In genomic region chr16:28259091-28259780, GRCh38 we compare ENCODE assay signal across 16 cellular contexts. TPM values are rescaled to one million over a fixed set of nuclear protein-coding genes. Genes with fewer than 3 reads are reported as not detected.
DNase-seq lines count a peak whose midpoint lies in the region; ATAC-seq and TF ChIP-seq lines count a peak whose summit lies in the region.
"Had no signal": no experiment of that assay in that cellular context is flagged by ENCODE, and none has a peak within 500 bp of the region (broad histone marks: within the 10 kb centered on the region; RNA-seq: fewer than 3 reads in every experiment).

No MANE protein-coding gene starts in this region.

- peaks cover 9% of the 10 kb centered on the region for H3K4me1 Mint-ChIP-seq in activated naive CD4-positive, alpha-beta T cell treated with anti-CD3 and anti-CD28 coated beads, Interleukin-2, amount 10 ng/mL, durations not matched to agents 7 days and 5 days
- H3K4me1 Mint-ChIP-seq: mesothelial cell of epicardium had no signal

- no peaks in the 10 kb centered on the region for H3K9me3 Mint-ChIP-seq in activated naive CD4-positive, alpha-beta T cell treated with anti-CD3 and anti-CD28 coated beads, Interleukin-2, amount 10 ng/mL, durations not matched to agents 7 days and 5 days
- H3K9me3 Mint-ChIP-seq: mesothelial cell of epicardium had no signal

- H2BK5ac ChIP-seq in mesendoderm (ENCODE audit: low read length): no peak overlapping the region

- H2AK5ac ChIP-seq in mesendoderm (ENCODE audit: low read length): no peak overlapping the region

- H2BK120ac ChIP-seq in mesendoderm (ENCODE audit: low read depth, low read length): no peak overlapping the region

- H3K79me2 ChIP-seq in mesendoderm (ENCODE audit: control insufficient read depth, insufficient read depth, low read length): no peaks in the 10 kb centered on the region

- H3K4me3 ChIP-seq in coronary artery: peak overlapping the region; percentile 52
- H3K4me3 ChIP-seq in mesendoderm (ENCODE audit: low read length): no peak overlapping the region
- H3K4me3 ChIP-seq in thoracic aorta: peak overlapping the region; percentile 60
- no peak overlapping the region for H3K4me3 ChIP-seq in lower leg skin (ENCODE audit: low read depth, poor library complexity, severe bottlenecking)

- peak overlapping the region; percentile 6 for H3K56ac ChIP-seq in mesendoderm (ENCODE audit: low read length)

- H3K4me1 ChIP-seq in mesendoderm (ENCODE audit: control insufficient read depth, low read depth, low read length): no peaks in the 10 kb centered on the region
- peaks cover 0 to 14% of the 10 kb centered on the region in 2 donors for H3K4me1 ChIP-seq in thoracic aorta (ENCODE audit: control insufficient read depth in 1 of 2, low read depth in 2 of 2)
- H3K4me1 ChIP-seq: breast epithelium, pancreas had no signal

- H3K27me3 Mint-ChIP-seq in activated naive CD4-positive, alpha-beta T cell treated with anti-CD3 and anti-CD28 coated beads, Interleukin-2, amount 10 ng/mL, durations not matched to agents 7 days and 5 days: peaks cover 54% of the 10 kb centered on the region

- H4K8ac ChIP-seq in mesendoderm (ENCODE audit: low read depth, low read length): no peak overlapping the region

- H3K4me3 Mint-ChIP-seq in activated naive CD4-positive, alpha-beta T cell treated with anti-CD3 and anti-CD28 coated beads, Interleukin-2, amount 10 ng/mL, durations not matched to agents 7 days and 5 days: no peak overlapping the region
- H3K4me3 Mint-ChIP-seq: mesothelial cell of epicardium had no signal

- H2BK15ac ChIP-seq in mesendoderm (replicated peaks; ENCODE audit: low read depth): no peak overlapping the region

- no peaks in the 10 kb centered on the region for H3K79me1 ChIP-seq in mesendoderm (ENCODE audit: low read length)

- H3K27ac ChIP-seq in coronary artery (no peak overlapping the region), mesendoderm (ENCODE audit: low read depth, low read length) (no peak overlapping the region), thoracic aorta (no peak overlapping the region)
- H3K27ac ChIP-seq: breast epithelium, pancreas, suprapubic skin, WERI-Rb-1 had no signal

- H3K18ac ChIP-seq in mesendoderm (ENCODE audit: low read length): no peak overlapping the region

- H3K36me3 ChIP-seq in mesendoderm (ENCODE audit: control insufficient read depth, insufficient read depth, low read length) (no peaks in the 10 kb centered on the region), thoracic aorta (no peaks in the 10 kb centered on the region)
- H3K36me3 ChIP-seq: breast epithelium, pancreas, suprapubic skin, WERI-Rb-1 had no signal

- no peak for ATAC-seq in thoracic aorta (ENCODE audit: insufficient number of reproducible peaks, low FRiP score, low read depth)
- no peak for ATAC-seq in HG02759 (IDR thresholded peaks at IDR 0.05; ENCODE audit: unreplicated experiment)
- ATAC-seq: PC-3 had no signal

- H3K27me3 ChIP-seq in mesendoderm (ENCODE audit: insufficient read depth, low read length, poor library complexity) (no peaks in the 10 kb centered on the region), thoracic aorta (replicated peaks; ENCODE audit: insufficient read depth) (no peaks in the 10 kb centered on the region)
- H3K27me3 ChIP-seq: pancreas had no signal

- TF ChIP-seq POLR2A in lower leg skin (IDR thresholded peaks at IDR 0.05): no peak

- DNase-seq in activated naive CD4-positive, alpha-beta T cell treated with anti-CD3 and anti-CD28 coated beads, Interleukin-2, amount 10 ng/mL, durations not matched to agents 7 days and 5 days: peak; percentile 33
- no peak for DNase-seq in activated naive CD4-positive, alpha-beta T cell treated with anti-CD3 and anti-CD28 coated beads, Interleukin-2, amount 50 U/mL, for 16 hours
- no peak for DNase-seq in coronary artery (ENCODE audit: low spot score)
- DNase-seq in mesendoderm: no peak
- no peak for DNase-seq in thoracic aorta (ENCODE audit: low spot score)
- DNase-seq in T-helper 1 cell: no peak
- no peak for DNase-seq in lower leg skin (ENCODE audit: low spot score in 2 of 2)
- DNase-seq: activated effector memory CD4-positive, alpha-beta T cell treated with anti-CD3 and anti-CD28 coated beads, Interleukin-2, amount 50 U/mL, for 16 hours; NCI-H446 treated with DMSO at 0.1 percent for 48 hours; PC-3 had no signal

- H3K27ac Mint-ChIP-seq in activated naive CD4-positive, alpha-beta T cell treated with anti-CD3 and anti-CD28 coated beads, Interleukin-2, amount 10 ng/mL, durations not matched to agents 7 days and 5 days: no peak overlapping the region
- H3K27ac Mint-ChIP-seq: mesothelial cell of epicardium had no signal

- no peaks in the 10 kb centered on the region for H3K36me3 Mint-ChIP-seq in activated naive CD4-positive, alpha-beta T cell treated with anti-CD3 and anti-CD28 coated beads, Interleukin-2, amount 10 ng/mL, durations not matched to agents 7 days and 5 days
- H3K36me3 Mint-ChIP-seq: mesothelial cell of epicardium had no signal

- intact Hi-C loops in lower leg skin (cut with DNase I; ENCODE audit: low total_unique reads): no loop called here

- TF ChIP-seq CTCF in coronary artery (IDR thresholded peaks at IDR 0.05) (no peak), thoracic aorta (IDR thresholded peaks at IDR 0.05) (no peak), lower leg skin (IDR thresholded peaks at IDR 0.05) (no peak)

- H3K9ac ChIP-seq in mesendoderm (ENCODE audit: low read length): no peak overlapping the region

- CTCF ChIA-PET in activated naive CD4-positive, alpha-beta T cell treated with anti-CD3 and anti-CD28 coated beads, Interleukin-2, amount 10 ng/mL, durations not matched to agents 7 days and 5 days (lab: Charles Lee): no interaction called here

- H3K23ac ChIP-seq in mesendoderm (ENCODE audit: low read length): no peak overlapping the region

- H3K4me2 ChIP-seq in mesendoderm (ENCODE audit: low read length): no peak overlapping the region

- no peak overlapping the region for H3K4ac ChIP-seq in mesendoderm (ENCODE audit: low read depth, low read length)

- H4K5ac ChIP-seq in mesendoderm (ENCODE audit: low read length): no peak overlapping the region

- no peaks in the 10 kb centered on the region for H3K9me3 ChIP-seq in thoracic aorta
- H3K9me3 ChIP-seq: breast epithelium, pancreas, suprapubic skin had no signal

- no CpG with 5 or more reads among the region's 29 CpGs for WGBS in mesendoderm (ENCODE audit: extremely low coverage, insufficient coverage, low lambda C conversion rate)
- WGBS in lower leg skin, 2 donors: 66 to 70% methylated on average over 16 to 20 of the region's 29 CpGs

RNA-seq across cellular contexts. Expression of gene SBK1, which starts 33.1 kb away (rescaled TPM):
- polyA plus RNA-seq in mesendoderm (2013, experiment 1 of 2): 43.5 TPM
- polyA plus RNA-seq in mesendoderm (2013, experiment 2 of 2): 44.5 TPM
- under 1 TPM; 0.81 to 0.92 TPM for total RNA-seq in thoracic aorta
- total RNA-seq in lower leg skin: 1 to 10 TPM; 1.3 to 2.7 (median 1.8) TPM

RNA-seq across cellular contexts. Expression of gene XPO6, which starts 47.5 kb away (rescaled TPM):
- 68.5 TPM for polyA plus RNA-seq in mesendoderm (2013, experiment 1 of 2)
- 69.8 TPM for polyA plus RNA-seq in mesendoderm (2013, experiment 2 of 2)
- total RNA-seq in thoracic aorta (10 to 100 TPM; 89.5 to 94.4 TPM), lower leg skin (100 to 1,000 TPM in 2 of 4 donors, 10 to 100 TPM in 2; 45.7 to 104 (median 78.1) TPM)

Comparison
In these comparisons a context has a peak if more than half of its experiments do, and no peak if none do; other contexts are left out.
1. H3K4me3 ChIP-seq: peak in coronary artery (single experiment) and thoracic aorta (single experiment); none in mesendoderm (single experiment) and lower leg skin (single experiment).